In genomic region chr12:13561923-13562322, GRCh38 we compare ENCODE assay signal across 23 cellular contexts.
"Had no signal": no experiment of that assay in that cellular context is flagged by ENCODE, and none has a peak within 500 bp of the region (broad histone marks: within the 10 kb centered on the region; RNA-seq: fewer than 3 reads in every experiment).

No MANE protein-coding gene starts in this region.

- H3K27ac ChIP-seq: coronary artery, dorsolateral prefrontal cortex, esophagus muscularis mucosa, foreskin keratinocyte, gastroesophageal sphincter, heart left ventricle, hepatocyte, left ventricle myocardium inferior, lower lobe of right lung had no signal

- H3K9me3 ChIP-seq: esophagus muscularis mucosa, gastroesophageal sphincter, heart left ventricle, left ventricle myocardium inferior, lower lobe of right lung, mucosa of descending colon had no signal

- H3K4me2 ChIP-seq: hepatocyte had no signal

- H3K27me3 ChIP-seq: dorsolateral prefrontal cortex, esophagus muscularis mucosa, foreskin keratinocyte, gastroesophageal sphincter, heart left ventricle, hepatocyte had no signal

- H3K79me2 ChIP-seq: hepatocyte had no signal

- FAIRE-seq: colon, endothelial cell of umbilical vein, frontal cortex, kidney had no signal

- H3K4me3 ChIP-seq: coronary artery, dorsolateral prefrontal cortex, esophagus muscularis mucosa, gastroesophageal sphincter, heart left ventricle, hepatocyte, left ventricle myocardium inferior, lower lobe of right lung, mucosa of descending colon had no signal

- DNase-seq: dermis blood vessel endothelial cell; dorsolateral prefrontal cortex; effector CD4-positive, alpha-beta T cell; effector memory CD4-positive, alpha-beta T cell; foreskin keratinocyte; heart left ventricle; hypothalamus; immature natural killer cell; islet precursor cell; kidney; kidney glomerular epithelial cell; left colon; left ventricle myocardium inferior; lower lobe of right lung; mesenchymal stem cell; mucosa of descending colon had no signal

- H3K36me3 ChIP-seq: esophagus muscularis mucosa, gastroesophageal sphincter, heart left ventricle, left ventricle myocardium inferior, lower lobe of right lung had no signal

- H2AFZ ChIP-seq: hepatocyte had no signal

- H3K4me1 ChIP-seq: esophagus muscularis mucosa, foreskin keratinocyte, gastroesophageal sphincter, heart left ventricle, left ventricle myocardium inferior, lower lobe of right lung had no signal
